Comparison of ENCODE assay signal across 19 cellular contexts in the genomic region with DNA sequence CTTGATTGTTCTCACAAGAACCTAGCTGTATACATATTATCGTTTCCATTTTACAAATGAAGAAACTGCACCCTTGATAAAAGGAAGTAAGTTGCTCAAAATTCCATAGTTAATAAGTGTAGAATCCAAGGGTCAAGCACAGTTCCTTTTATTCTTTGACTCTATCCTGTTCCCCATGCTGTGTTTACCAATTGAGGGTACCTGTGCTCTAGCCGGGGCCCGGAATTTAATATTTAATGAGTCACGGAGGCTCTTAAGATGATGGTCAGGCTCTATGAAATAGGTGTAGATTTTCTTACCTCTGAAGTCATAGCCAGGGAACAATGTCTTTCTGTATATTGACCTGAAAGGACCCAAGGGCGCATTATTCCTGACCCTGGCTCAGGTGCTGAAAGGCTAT.
A peak's percentile ranks its signal among the peaks of the same experiment; 100 is the strongest.
DNase-seq lines count a peak whose midpoint lies in the region; ATAC-seq and TF ChIP-seq lines count a peak whose summit lies in the region.
"Had no signal": no experiment of that assay in that cellular context is flagged by ENCODE, and none has a peak within 500 bp of the region (broad histone marks: within the 10 kb centered on the region; RNA-seq: fewer than 3 reads in every experiment).

No MANE protein-coding gene starts in this region.

- H3K36me3 ChIP-seq in lower lobe of right lung (no peaks in the 10 kb centered on the region), skeletal muscle tissue (ENCODE audit: control insufficient read depth in 3 of 3, insufficient read depth in 3 of 3, low read length in 3 of 3) (no peaks in the 10 kb centered on the region)

- intact Hi-C loops in right cardiac atrium (cut with DNase I) (no loop called here), left ventricle myocardium superior (cut with micrococcal nuclease) (no loop called here), lower lobe of right lung (cut with DNase I) (no loop called here), dorsolateral prefrontal cortex (cut with DNase I) (no loop called here)

- ATAC-seq in right cardiac atrium (no peak), left ventricle myocardium superior (no peak), lower lobe of right lung (peak; percentile 32 to 64)

- WGBS in right cardiac atrium: 96% methylated on average over 5 of the region's 5 CpGs

- no peak overlapping the region for H3K4me3 ChIP-seq in right cardiac atrium (ENCODE audit: low read length)
- no peak overlapping the region for H3K4me3 ChIP-seq in lower lobe of right lung
- no peak overlapping the region for H3K4me3 ChIP-seq in skeletal muscle tissue (ENCODE audit: low read length in 3 of 3)
- H3K4me3 ChIP-seq in dorsolateral prefrontal cortex: no peak overlapping the region

- H3K27me3 ChIP-seq in right cardiac atrium (ENCODE audit: control insufficient read depth, insufficient read depth) (no peaks in the 10 kb centered on the region), lower lobe of right lung (ENCODE audit: low read depth) (no peaks in the 10 kb centered on the region), skeletal muscle tissue (ENCODE audit: control insufficient read depth in 3 of 3, insufficient read depth in 3 of 3, low read length in 3 of 3) (no peaks in the 10 kb centered on the region), dorsolateral prefrontal cortex (no peaks in the 10 kb centered on the region)

- TF ChIP-seq CTCF in lower lobe of right lung (IDR thresholded peaks at IDR 0.05) (no peak), dorsolateral prefrontal cortex (IDR thresholded peaks at IDR 0.05 in 54 of 56, conservative IDR thresholded peaks at IDR 0.05 in 2 of 56; ENCODE audit: low read depth in 1 of 56, partially characterized antibody in 56 of 56) (no peak)

- H3K4me1 ChIP-seq in right cardiac atrium (ENCODE audit: control insufficient read depth, insufficient read depth, low read length): peaks cover 28% of the 10 kb centered on the region
- peaks cover 43% of the 10 kb centered on the region for H3K4me1 ChIP-seq in lower lobe of right lung
- peaks cover 51 to 61% (median 54%) of the 10 kb centered on the region in 3 donors for H3K4me1 ChIP-seq in skeletal muscle tissue (ENCODE audit: control insufficient read depth in 3 of 3, insufficient read depth in 3 of 3, low read length in 3 of 3)

- H3K9ac ChIP-seq in skeletal muscle tissue (ENCODE audit: low read depth in 1 of 3, low read length in 3 of 3): no peak overlapping the region

- H3K27ac ChIP-seq in right cardiac atrium (ENCODE audit: low read length) (peak overlapping the region; percentile 70), lower lobe of right lung (no peak overlapping the region), skeletal muscle tissue (ENCODE audit: low read depth, low read length) (peak overlapping the region; percentile 72), dorsolateral prefrontal cortex (peak overlapping the region in 1 of 59 donors; percentile 69)
- H3K27ac ChIP-seq: C4-2B had no signal

- no peaks in the 10 kb centered on the region for H3K9me3 ChIP-seq in right cardiac atrium (ENCODE audit: control insufficient read depth, low read length)
- H3K9me3 ChIP-seq in lower lobe of right lung: no peaks in the 10 kb centered on the region
- H3K9me3 ChIP-seq in skeletal muscle tissue (ENCODE audit: control insufficient read depth in 3 of 3, low read length in 3 of 3): no peaks in the 10 kb centered on the region

- no peak for DNase-seq in right cardiac atrium
- DNase-seq in left ventricle myocardium superior: no peak
- no peak for DNase-seq in lower lobe of right lung
- DNase-seq in NK-92 treated with Interleukin-12 subunit alpha and Interleukin-12 subunit beta, amount 100 ng/mL, for 24 hours (lab: John Stamatoyannopoulos, UW): no peak
- DNase-seq in dorsolateral prefrontal cortex: no peak
- no peak for DNase-seq in activated CD4-positive, CD25-positive, alpha-beta regulatory T cell treated with anti-CD3 and anti-CD28 coated beads, Interleukin-2, amount 50 U/mL, for 72 hours
- DNase-seq in activated CD4-positive, alpha-beta T cell treated with anti-CD3 and anti-CD28 coated beads for 1 hour: no peak
- DNase-seq: activated CD4-positive, alpha-beta T cell treated with anti-CD3 and anti-CD28 coated beads for 48 hours; activated naive CD4-positive, alpha-beta T cell treated with anti-CD3 and anti-CD28 coated beads, Interleukin-2, amount 10 ng/mL, durations not matched to agents 7 days and 5 days; amygdala; central memory CD4-positive, alpha-beta T cell; effector CD4-positive, alpha-beta T cell; foreskin melanocyte; NCI-H446; stimulated activated CD4-positive, alpha-beta T cell treated with anti-CD3 and anti-CD28 coated beads, Interleukin-4, amount 100 ng/mL, for 1 hour; stimulated activated naive CD4-positive, alpha-beta T cell; trophoblast cell had no signal

Comparison
In these comparisons a context has a peak if more than half of its experiments do, and no peak if none do; other contexts are left out.
1. ATAC-seq: peak in lower lobe of right lung (2 of 2); none in right cardiac atrium (0 of 2) and left ventricle myocardium superior (single experiment).